Comparison of ENCODE assay signal across 19 cellular contexts in genomic region chr1:219041141-219041540, GRCh38.
DNase-seq lines count a peak whose midpoint lies in the region; ATAC-seq and TF ChIP-seq lines count a peak whose summit lies in the region.
"Had no signal": no experiment of that assay in that cellular context is flagged by ENCODE, and none has a peak within 500 bp of the region (broad histone marks: within the 10 kb centered on the region; RNA-seq: fewer than 3 reads in every experiment).

No MANE protein-coding gene starts in this region.

- no peak overlapping the region for H3K27ac ChIP-seq in HEK293 (ENCODE audit: extremely low read depth, low read depth, low read length)
- H3K27ac ChIP-seq: sigmoid colon had no signal

- no peaks in the 10 kb centered on the region for H3K9me3 ChIP-seq in HEK293 (ENCODE audit: control insufficient read depth, insufficient read depth, low read depth, low read length)
- H3K9me3 ChIP-seq: sigmoid colon had no signal

- H3K27me3 Mint-ChIP-seq in mesothelial cell of epicardium (ENCODE audit: low read depth), result no peaks in the 10 kb centered on the region
- H3K27me3 Mint-ChIP-seq in activated T-helper 1 cell treated with anti-CD3 and anti-CD28 coated beads, Interleukin-12 subunit alpha, Interleukin-12 subunit beta, Interleukin-2, Interleukin-4 antibody, amounts not matched to agents 30 ng/mL and 10 ng/mL and 1 ng/mL, durations not matched to agents 14 hours and 24 hours and 36 hours (ENCODE audit: insufficient read depth), result peaks cover 3% of the 10 kb centered on the region
- H3K27me3 Mint-ChIP-seq in activated naive CD4-positive, alpha-beta T cell treated with anti-CD3 and anti-CD28 coated beads, Interleukin-2, amount 10 ng/mL, durations not matched to agents 7 days and 5 days, result no peaks in the 10 kb centered on the region
- H3K27me3 Mint-ChIP-seq: CD4-positive, CD25-positive, alpha-beta regulatory T cell; stimulated activated naive B cell treated with anti-CD40 and anti-IgM and Interleukin-4, amounts not matched to agents 10 μg/mL and 1 μg/mL and 100 μg/mL, for 72 hours had no signal

- no peak overlapping the region for H3K4me3 Mint-ChIP-seq in mesothelial cell of epicardium
- H3K4me3 Mint-ChIP-seq in activated T-helper 1 cell treated with anti-CD3 and anti-CD28 coated beads, Interleukin-12 subunit alpha, Interleukin-12 subunit beta, Interleukin-2, Interleukin-4 antibody, amounts not matched to agents 30 ng/mL and 10 ng/mL and 1 ng/mL, durations not matched to agents 14 hours and 24 hours and 36 hours, result no peak overlapping the region
- H3K4me3 Mint-ChIP-seq in activated naive CD4-positive, alpha-beta T cell treated with anti-CD3 and anti-CD28 coated beads, Interleukin-2, amount 10 ng/mL, durations not matched to agents 7 days and 5 days, result no peak overlapping the region
- H3K4me3 Mint-ChIP-seq: CD4-positive, CD25-positive, alpha-beta regulatory T cell; nephron; stimulated activated naive B cell treated with anti-CD40 and anti-IgM and Interleukin-4, amounts not matched to agents 10 μg/mL and 1 μg/mL and 100 μg/mL, for 72 hours had no signal

- intact Hi-C loops in activated T-helper 1 cell treated with anti-CD3 and anti-CD28 coated beads, Interleukin-12 subunit alpha, Interleukin-12 subunit beta, Interleukin-2, Interleukin-4 antibody, amounts not matched to agents 30 ng/mL and 10 ng/mL and 1 ng/mL, durations not matched to agents 14 hours and 24 hours and 36 hours (cut with micrococcal nuclease), result no loop called here

- DNase-seq in fibroblast of pulmonary artery (ENCODE audit: low read depth) (peak; percentile 87), skeletal muscle cell (ENCODE audit: low read depth) (peak; percentile 74), mesothelial cell of epicardium (ENCODE audit: low spot score in 2 of 2, unreplicated experiment in 2 of 2) (no peak), GM19238 (ENCODE audit: insufficient read length, low spot score) (no peak)
- DNase-seq in activated T-helper 1 cell treated with anti-CD3 and anti-CD28 coated beads, Interleukin-12 subunit alpha, Interleukin-12 subunit beta, Interleukin-2, Interleukin-4 antibody, amounts not matched to agents 30 ng/mL and 10 ng/mL and 1 ng/mL, durations not matched to agents 14 hours and 24 hours and 36 hours (ENCODE audit: low spot score), result no peak
- no peak for DNase-seq in activated naive CD4-positive, alpha-beta T cell treated with anti-CD3 and anti-CD28 coated beads, Interleukin-2, amount 10 ng/mL, durations not matched to agents 7 days and 5 days
- DNase-seq: activated naive CD4-positive, alpha-beta T cell treated with anti-CD3 and anti-CD28 coated beads, Interleukin-2, amount 50 U/mL, for 16 hours; CD4-positive, CD25-positive, alpha-beta regulatory T cell; left ventricle myocardium superior; NCI-H2029; NCI-H526 treated with DMSO at 0.1 percent for 48 hours; sigmoid colon; stimulated activated naive B cell treated with anti-CD40 and anti-IgM and Interleukin-4, amounts not matched to agents 10 μg/mL and 1 μg/mL and 100 μg/mL, for 72 hours; T-helper 1 cell had no signal

- no peaks in the 10 kb centered on the region for H3K36me3 ChIP-seq in HEK293 (ENCODE audit: control insufficient read depth in 2 of 2, insufficient read depth in 1 of 2, low read length in 2 of 2)
- H3K36me3 ChIP-seq: sigmoid colon had no signal

- POLR2A ChIA-PET in HEK293 (lab: Yijun Ruan, JAX), result no interaction called here

- peaks cover 7% of the 10 kb centered on the region for H3K4me1 Mint-ChIP-seq in mesothelial cell of epicardium
- H3K4me1 Mint-ChIP-seq in activated T-helper 1 cell treated with anti-CD3 and anti-CD28 coated beads, Interleukin-12 subunit alpha, Interleukin-12 subunit beta, Interleukin-2, Interleukin-4 antibody, amounts not matched to agents 30 ng/mL and 10 ng/mL and 1 ng/mL, durations not matched to agents 14 hours and 24 hours and 36 hours (ENCODE audit: low read depth), result no peaks in the 10 kb centered on the region
- H3K4me1 Mint-ChIP-seq in activated naive CD4-positive, alpha-beta T cell treated with anti-CD3 and anti-CD28 coated beads, Interleukin-2, amount 10 ng/mL, durations not matched to agents 7 days and 5 days, result no peaks in the 10 kb centered on the region
- H3K4me1 Mint-ChIP-seq: CD4-positive, CD25-positive, alpha-beta regulatory T cell; stimulated activated naive B cell treated with anti-CD40 and anti-IgM and Interleukin-4, amounts not matched to agents 10 μg/mL and 1 μg/mL and 100 μg/mL, for 72 hours had no signal

- TF ChIP-seq CTCF in HEK293 (tag by site-specific recombination; IDR thresholded peaks at IDR 0.05) (no peak), fibroblast of pulmonary artery (IDR thresholded peaks at IDR 0.05; ENCODE audit: low read length, missing control alignments) (no peak), mesothelial cell of epicardium (IDR thresholded peaks at IDR 0.05; ENCODE audit: unreplicated experiment) (no peak)

- H3K27ac Mint-ChIP-seq in mesothelial cell of epicardium, result no peak overlapping the region
- no peak overlapping the region for H3K27ac Mint-ChIP-seq in activated T-helper 1 cell treated with anti-CD3 and anti-CD28 coated beads, Interleukin-12 subunit alpha, Interleukin-12 subunit beta, Interleukin-2, Interleukin-4 antibody, amounts not matched to agents 30 ng/mL and 10 ng/mL and 1 ng/mL, durations not matched to agents 14 hours and 24 hours and 36 hours
- no peak overlapping the region for H3K27ac Mint-ChIP-seq in activated naive CD4-positive, alpha-beta T cell treated with anti-CD3 and anti-CD28 coated beads, Interleukin-2, amount 10 ng/mL, durations not matched to agents 7 days and 5 days
- H3K27ac Mint-ChIP-seq: CD4-positive, CD25-positive, alpha-beta regulatory T cell; stimulated activated naive B cell treated with anti-CD40 and anti-IgM and Interleukin-4, amounts not matched to agents 10 μg/mL and 1 μg/mL and 100 μg/mL, for 72 hours had no signal

- H3K4me1 ChIP-seq in HEK293 (ENCODE audit: control insufficient read depth, insufficient read depth, low read length), result no peaks in the 10 kb centered on the region

- peak; percentile 65 for ATAC-seq in SK-N-SH treated with all-trans-retinoic acid at 6 μM for 48 hours
- ATAC-seq: activated CD4-positive, CD25-positive, alpha-beta regulatory T cell treated with anti-CD3 and anti-CD28 coated beads, Interleukin-2, amount 50 U/mL, for 24 hours; left ventricle myocardium superior; Panc1; stimulated activated naive B cell treated with anti-CD40 and anti-IgM and Interleukin-4, amounts not matched to agents 10 μg/mL and 1 μg/mL and 100 μg/mL, for 72 hours had no signal

- H3K4me3 ChIP-seq in HEK293 (ENCODE audit: low read depth, low read length), result no peak overlapping the region
- H3K4me3 ChIP-seq in fibroblast of pulmonary artery (replicated peaks; ENCODE audit: low read depth, low read length), result no peak overlapping the region
- no peak overlapping the region for H3K4me3 ChIP-seq in skeletal muscle cell (ENCODE audit: low read depth, low read length)
- H3K4me3 ChIP-seq: sigmoid colon had no signal

- H3K9me3 Mint-ChIP-seq in mesothelial cell of epicardium, result peaks cover 14% of the 10 kb centered on the region
- no peaks in the 10 kb centered on the region for H3K9me3 Mint-ChIP-seq in activated T-helper 1 cell treated with anti-CD3 and anti-CD28 coated beads, Interleukin-12 subunit alpha, Interleukin-12 subunit beta, Interleukin-2, Interleukin-4 antibody, amounts not matched to agents 30 ng/mL and 10 ng/mL and 1 ng/mL, durations not matched to agents 14 hours and 24 hours and 36 hours
- H3K9me3 Mint-ChIP-seq in activated naive CD4-positive, alpha-beta T cell treated with anti-CD3 and anti-CD28 coated beads, Interleukin-2, amount 10 ng/mL, durations not matched to agents 7 days and 5 days, result no peaks in the 10 kb centered on the region

- CTCF ChIA-PET in HEK293 (lab: Yijun Ruan, JAX), result interaction anchor here (0.7 kb wide), 1 partner anchor 355 kb away, joined by 3 read pairs; no protein-coding TSS in a partner anchor
- CTCF ChIA-PET in activated naive CD4-positive, alpha-beta T cell treated with anti-CD3 and anti-CD28 coated beads, Interleukin-2, amount 10 ng/mL, durations not matched to agents 7 days and 5 days (lab: Charles Lee), result no interaction called here

- peaks cover 6% of the 10 kb centered on the region for H3K36me3 Mint-ChIP-seq in mesothelial cell of epicardium
- H3K36me3 Mint-ChIP-seq in activated T-helper 1 cell treated with anti-CD3 and anti-CD28 coated beads, Interleukin-12 subunit alpha, Interleukin-12 subunit beta, Interleukin-2, Interleukin-4 antibody, amounts not matched to agents 30 ng/mL and 10 ng/mL and 1 ng/mL, durations not matched to agents 14 hours and 24 hours and 36 hours (ENCODE audit: low read depth), result no peaks in the 10 kb centered on the region
- H3K36me3 Mint-ChIP-seq in activated naive CD4-positive, alpha-beta T cell treated with anti-CD3 and anti-CD28 coated beads, Interleukin-2, amount 10 ng/mL, durations not matched to agents 7 days and 5 days, result no peaks in the 10 kb centered on the region
- H3K36me3 Mint-ChIP-seq: CD4-positive, CD25-positive, alpha-beta regulatory T cell; stimulated activated naive B cell treated with anti-CD40 and anti-IgM and Interleukin-4, amounts not matched to agents 10 μg/mL and 1 μg/mL and 100 μg/mL, for 72 hours had no signal

TF ChIP-seq in HEK293, 187 proteins besides CTCF, POLR2A, EP300 and RAD21 (continues in another document):
- no peak for TF ChIP-seq SP3 (tag by site-specific recombination; IDR thresholded peaks at IDR 0.05)
- 0 out of 2 replicates have a peak, but pooled peaks have one; percentile 39 for TF ChIP-seq GLI2 (tag by site-specific recombination; IDR thresholded peaks at IDR 0.05; ENCODE audit: borderline replicate concordance, low read depth)
- peak; percentile 55 for TF ChIP-seq FEZF1 (tag by site-specific recombination; IDR thresholded peaks at IDR 0.05)

Comparison
In these comparisons a context has a peak if more than half of its experiments do, and no peak if none do; other contexts are left out.
1. DNase-seq: peak in fibroblast of pulmonary artery (single experiment) and skeletal muscle cell (single experiment); none in mesothelial cell of epicardium (0 of 2), activated T-helper 1 cell treated with anti-CD3 and anti-CD28 coated beads, Interleukin-12 subunit alpha, Interleukin-12 subunit beta, Interleukin-2, Interleukin-4 antibody, amounts not matched to agents 30 ng/mL and 10 ng/mL and 1 ng/mL, durations not matched to agents 14 hours and 24 hours and 36 hours (single experiment), GM19238 (single experiment) and activated naive CD4-positive, alpha-beta T cell treated with anti-CD3 and anti-CD28 coated beads, Interleukin-2, amount 10 ng/mL, durations not matched to agents 7 days and 5 days (single experiment).